ENCODE assay signal across 8 cellular contexts in genomic region chr20:35771689-35772562, GRCh38. TPM values are rescaled to one million over a fixed set of nuclear protein-coding genes. Genes with fewer than 3 reads are reported as not detected.
DNase-seq lines count a peak whose midpoint lies in the region; ATAC-seq, FAIRE-seq and TF ChIP-seq lines count a peak whose summit lies in the region.

TSS of gene PHF20 (plus strand) at chr20:35772015. CDS start at chr20:35801523, 29,508 bp downstream.

- peak; percentile 98 for FAIRE-seq in GM12891 (lab: Jason Lieb, UNC)

- no peaks in the 10 kb centered on the region for H3K27me3 Mint-ChIP-seq in activated naive CD8-positive, alpha-beta T cell treated with anti-CD3 and anti-CD28 coated beads, Interleukin-2, amount 50 U/mL, for 24 hours

- H3K4me3 Mint-ChIP-seq in activated naive CD8-positive, alpha-beta T cell treated with anti-CD3 and anti-CD28 coated beads, Interleukin-2, amount 50 U/mL, for 24 hours = peak within 1 kb of the TSS; percentile 87

- H3K27ac ChIP-seq in parathyroid adenoma (peak within 1 kb of the TSS; percentile 91), tibial artery (peak within 1 kb of the TSS; percentile 93 to 95)

- H3K27ac Mint-ChIP-seq in activated naive CD8-positive, alpha-beta T cell treated with anti-CD3 and anti-CD28 coated beads, Interleukin-2, amount 50 U/mL, for 24 hours = peak within 1 kb of the TSS; percentile 90

- H3K79me2 ChIP-seq in parathyroid adenoma = peaks cover 15% of the 10 kb centered on the region

- ATAC-seq in HG02798 (IDR thresholded peaks at IDR 0.05; ENCODE audit: poor library complexity, unreplicated experiment) (peak; percentile 90), Right ventricle myocardium superior (ENCODE audit: poor library complexity) (peak; percentile 87)
- ATAC-seq in activated naive CD8-positive, alpha-beta T cell treated with anti-CD3 and anti-CD28 coated beads, Interleukin-2, amount 50 U/mL, for 24 hours = peak; percentile 94

- H3K4me3 ChIP-seq in parathyroid adenoma (ENCODE audit: low read depth, low read length) = peak within 1 kb of the TSS; percentile 90
- H3K4me3 ChIP-seq in tibial artery = peak within 1 kb of the TSS; percentile 64 to 87

- peak within 1 kb of the TSS; percentile 78 for H2AFZ ChIP-seq in parathyroid adenoma

- H3K4me1 ChIP-seq in parathyroid adenoma (peaks cover 30% of the 10 kb centered on the region), tibial artery (peaks cover 0 to 63% (median 43%) of the 10 kb centered on the region in 4 donors)

- intact Hi-C loops in Right ventricle myocardium superior (cut with DNase I) = loop anchor here (2.0 kb wide), 1 partner anchor 29 kb away; the partner anchor contains the start of gene RBM39
- intact Hi-C loops in tibial artery (cut with DNase I; ENCODE audit: low total_unique reads) = loop anchor here (2.0 to 10.0 kb wide), 3 partner anchors 29 to 155 kb away; partner anchors contain the start of genes RBM39 and SPAG4

- peak; percentile 82 for TF ChIP-seq POLR2A in GM12891 (IDR thresholded peaks at IDR 0.05; ENCODE audit: low read depth, low read length)

- H3K9me3 Mint-ChIP-seq in activated naive CD8-positive, alpha-beta T cell treated with anti-CD3 and anti-CD28 coated beads, Interleukin-2, amount 50 U/mL, for 24 hours = peaks cover 7% of the 10 kb centered on the region

- peaks cover 75% of the 10 kb centered on the region for H3K4me1 Mint-ChIP-seq in activated naive CD8-positive, alpha-beta T cell treated with anti-CD3 and anti-CD28 coated beads, Interleukin-2, amount 50 U/mL, for 24 hours

- H3K27me3 ChIP-seq in parathyroid adenoma (ENCODE audit: control insufficient read depth, insufficient read depth, low read length) = no peaks in the 10 kb centered on the region
- H3K27me3 ChIP-seq in tibial artery = no peaks in the 10 kb centered on the region

- H3K36me3 Mint-ChIP-seq in activated naive CD8-positive, alpha-beta T cell treated with anti-CD3 and anti-CD28 coated beads, Interleukin-2, amount 50 U/mL, for 24 hours (ENCODE audit: low read depth) = peaks cover 25% of the 10 kb centered on the region

- H3K36me3 ChIP-seq in parathyroid adenoma (ENCODE audit: control insufficient read depth, insufficient read depth, low read length) (no peaks in the 10 kb centered on the region), tibial artery (peaks cover 0 to 3% (median 0%) of the 10 kb centered on the region in 3 donors)

- peak within 1 kb of the TSS; percentile 49 for H3K9ac ChIP-seq in parathyroid adenoma

- TF ChIP-seq CTCF in parathyroid adenoma (IDR thresholded peaks at IDR 0.05) = no peak
- TF ChIP-seq CTCF in tibial artery (IDR thresholded peaks at IDR 0.05) = peak in 1 of 2 experiments; percentile 56

- DNase-seq in GM12891 (ENCODE audit: insufficient read length, low spot score) = peak; percentile 89
- peak; percentile 97 for DNase-seq in NCI-H1436 (lab: John Stamatoyannopoulos, UW)
- DNase-seq in SW480 (ENCODE audit: low spot score) = peak; percentile 97
- peak; percentile 100 for DNase-seq in activated naive CD8-positive, alpha-beta T cell treated with anti-CD3 and anti-CD28 coated beads, Interleukin-2, amount 50 U/mL, for 24 hours
- peak; percentile 100 for DNase-seq in Right ventricle myocardium superior
- DNase-seq in tibial artery = peak; percentile 99 to 100

- H3K9me3 ChIP-seq in parathyroid adenoma (ENCODE audit: control insufficient read depth, low read length) (no peaks in the 10 kb centered on the region), tibial artery (no peaks in the 10 kb centered on the region)

- H3K4me2 ChIP-seq in parathyroid adenoma (ENCODE audit: low read length) = peak within 1 kb of the TSS; percentile 90

TF ChIP-seq in GM12891, 5 proteins besides CTCF, POLR2A, EP300 and RAD21:
- TF ChIP-seq TAF1 (IDR thresholded peaks at IDR 0.05; ENCODE audit: low read depth, low read length) (peak; percentile 62), POU2F2 (IDR thresholded peaks at IDR 0.05; ENCODE audit: low read depth, low read length) (peak; percentile 46; the same call in 1 of the 2 replicates), POLR2AphosphoS5 (IDR thresholded peaks at IDR 0.05; ENCODE audit: low read depth, low read length) (peak; percentile 83), PAX5 (IDR thresholded peaks at IDR 0.05; ENCODE audit: insufficient read depth, low read length, severe bottlenecking) (no peak), SPI1 (IDR thresholded peaks at IDR 0.05; ENCODE audit: low read depth, low read length) (no peak)

RNA-seq across cellular contexts. Expression of gene PHF20, which starts in this region (rescaled TPM):
- 38.6 TPM for polyA plus RNA-seq in GM12891 (2012; ENCODE audit: low read depth, missing spikeins)
- total RNA-seq in Right ventricle myocardium superior = 37.2 TPM

Comparison
In these comparisons a context has a peak if more than half of its experiments do, and no peak if none do; other contexts are left out.
1. Peak in every context shown above with its lines: DNase-seq, ATAC-seq, H3K4me3 ChIP-seq and H3K27ac ChIP-seq.